ENCODE assay signal across 14 cellular contexts in genomic region chr10:95408931-95409873, GRCh38.
DNase-seq lines count a peak whose midpoint lies in the region; ATAC-seq and TF ChIP-seq lines count a peak whose summit lies in the region.
"Had no signal": no experiment of that assay in that cellular context is flagged by ENCODE, and none has a peak within 500 bp of the region (broad histone marks: within the 10 kb centered on the region; RNA-seq: fewer than 3 reads in every experiment).

No MANE protein-coding gene starts in this region.

- H2AFZ ChIP-seq in trophoblast cell (ENCODE audit: insufficient read depth, low read length, poor library complexity): no peak overlapping the region

- intact Hi-C loops in heart right ventricle (cut with DNase I) (no loop called here), left ventricle myocardium superior (cut with micrococcal nuclease) (no loop called here), left ventricle myocardium inferior (cut with micrococcal nuclease) (no loop called here)

- H3K23ac ChIP-seq in trophoblast cell (ENCODE audit: low read length): no peak overlapping the region

- no peak overlapping the region for H3K14ac ChIP-seq in trophoblast cell (ENCODE audit: low read length)

- H4K12ac ChIP-seq in trophoblast cell (ENCODE audit: low read depth, low read length): no peak overlapping the region

- WGBS in heart right ventricle, 2 donors: 20 to 23% methylated on average over 3 of the region's 3 CpGs
- WGBS in trophoblast cell (ENCODE audit: extremely low coverage, insufficient coverage, insufficient read length): no CpG with 5 or more reads among the region's 3 CpGs

- H3K4me2 ChIP-seq in trophoblast cell (ENCODE audit: low read length): no peak overlapping the region

- peaks cover 0 to 61% (median 14%) of the 10 kb centered on the region in 9 donors for H3K36me3 ChIP-seq in heart right ventricle
- peaks cover 51% of the 10 kb centered on the region for H3K36me3 ChIP-seq in left ventricle myocardium inferior
- no peaks in the 10 kb centered on the region for H3K36me3 ChIP-seq in trophoblast cell (ENCODE audit: control insufficient read depth in 1 of 2, insufficient read depth in 2 of 2, low read length in 2 of 2)

- no peak overlapping the region for H4K8ac ChIP-seq in trophoblast cell (ENCODE audit: low read depth, low read length)

- H3K9me3 ChIP-seq in heart right ventricle: no peaks in the 10 kb centered on the region
- H3K9me3 ChIP-seq in left ventricle myocardium inferior (replicated peaks): no peaks in the 10 kb centered on the region
- H3K9me3 ChIP-seq in trophoblast cell (ENCODE audit: insufficient read depth, low read depth, low read length): no peaks in the 10 kb centered on the region

- ATAC-seq in heart right ventricle (no peak), left ventricle myocardium superior (no peak), GM19467 (IDR thresholded peaks at IDR 0.05; ENCODE audit: unreplicated experiment) (no peak)
- ATAC-seq: activated CD8-positive, alpha-beta T cell treated with anti-CD3 and anti-CD28 coated beads for 36 hours had no signal

- no peak overlapping the region for H3K18ac ChIP-seq in trophoblast cell (ENCODE audit: low read length)

- H3K27me3 ChIP-seq in heart right ventricle: no peaks in the 10 kb centered on the region
- no peaks in the 10 kb centered on the region for H3K27me3 ChIP-seq in left ventricle myocardium inferior (ENCODE audit: low read depth)
- no peaks in the 10 kb centered on the region for H3K27me3 ChIP-seq in trophoblast cell (ENCODE audit: insufficient read depth, low read length)

- no peak for TF ChIP-seq CTCF in heart right ventricle (IDR thresholded peaks at IDR 0.05)
- TF ChIP-seq CTCF in left ventricle myocardium inferior (IDR thresholded peaks at IDR 0.05; ENCODE audit: borderline replicate concordance): no peak

- DNase-seq in heart right ventricle: peak in 1 of 2 donors; percentile 56
- DNase-seq in left ventricle myocardium superior: no peak
- DNase-seq in left ventricle myocardium inferior: no peak
- peak; percentile 12 to 37 for DNase-seq in trophoblast cell
- DNase-seq in NCI-H2029 (lab: John Stamatoyannopoulos, UW): no peak
- no peak for DNase-seq in central memory CD4-positive, alpha-beta T cell
- no peak for DNase-seq in activated effector memory CD4-positive, alpha-beta T cell treated with anti-CD3 and anti-CD28 coated beads, Interleukin-2, amount 50 U/mL, for 16 hours
- DNase-seq: ACHN; activated CD8-positive, alpha-beta T cell treated with anti-CD3 and anti-CD28 coated beads for 36 hours; activated naive CD4-positive, alpha-beta T cell treated with anti-CD3 and anti-CD28 coated beads for 36 hours; DMS79 treated with DMSO at 0.1 percent for 48 hours; effector CD8-positive, alpha-beta T cell; NCI-H1694 had no signal

- H2BK5ac ChIP-seq in trophoblast cell (ENCODE audit: low read depth, low read length, poor library complexity): no peak overlapping the region

- H2AK5ac ChIP-seq in trophoblast cell (ENCODE audit: low read length): no peak overlapping the region

- no peaks in the 10 kb centered on the region for H3K79me1 ChIP-seq in trophoblast cell (ENCODE audit: low read length)

- H3K4me3 ChIP-seq in heart right ventricle (peak overlapping the region in 1 of 10 donors; percentile 3), left ventricle myocardium inferior (peak overlapping the region; percentile 44), trophoblast cell (ENCODE audit: low read depth, low read length) (no peak overlapping the region)

- no peak overlapping the region for H2BK120ac ChIP-seq in trophoblast cell (ENCODE audit: insufficient read depth, low read length, poor library complexity)

- no peak overlapping the region for H3K4ac ChIP-seq in trophoblast cell (ENCODE audit: low read depth, low read length)

- no peak overlapping the region for H2BK12ac ChIP-seq in trophoblast cell (ENCODE audit: low read length)

- no peak overlapping the region for H3K9ac ChIP-seq in trophoblast cell (ENCODE audit: low read length)

- H3K79me2 ChIP-seq in trophoblast cell (ENCODE audit: control insufficient read depth, insufficient read depth, low read length, poor library complexity): no peaks in the 10 kb centered on the region

- H3K4me1 ChIP-seq in heart right ventricle: peaks cover 8 to 94% (median 73%) of the 10 kb centered on the region in 9 donors
- peaks cover 98% of the 10 kb centered on the region for H3K4me1 ChIP-seq in left ventricle myocardium inferior
- no peaks in the 10 kb centered on the region for H3K4me1 ChIP-seq in trophoblast cell (ENCODE audit: control insufficient read depth in 1 of 2, insufficient read depth in 2 of 2, low read length in 2 of 2)

- peak overlapping the region; percentile 79 to 97 (median 88) for H3K27ac ChIP-seq in heart right ventricle
- H3K27ac ChIP-seq in left ventricle myocardium inferior (replicated peaks): peak overlapping the region; percentile 97
- H3K27ac ChIP-seq in trophoblast cell (ENCODE audit: low read depth, low read length): no peak overlapping the region

- no peak overlapping the region for H4K91ac ChIP-seq in trophoblast cell (ENCODE audit: low read depth, low read length)

Comparison
In these comparisons a context has a peak if more than half of its experiments do, and no peak if none do; other contexts are left out.
1. DNase-seq: peak in trophoblast cell (2 of 2); none in left ventricle myocardium superior (single experiment), left ventricle myocardium inferior (single experiment), NCI-H2029 (single experiment), central memory CD4-positive, alpha-beta T cell (single experiment) and activated effector memory CD4-positive, alpha-beta T cell treated with anti-CD3 and anti-CD28 coated beads, Interleukin-2, amount 50 U/mL, for 16 hours (single experiment).